ENCODE assay signal across 41 cellular contexts in the genomic region with DNA sequence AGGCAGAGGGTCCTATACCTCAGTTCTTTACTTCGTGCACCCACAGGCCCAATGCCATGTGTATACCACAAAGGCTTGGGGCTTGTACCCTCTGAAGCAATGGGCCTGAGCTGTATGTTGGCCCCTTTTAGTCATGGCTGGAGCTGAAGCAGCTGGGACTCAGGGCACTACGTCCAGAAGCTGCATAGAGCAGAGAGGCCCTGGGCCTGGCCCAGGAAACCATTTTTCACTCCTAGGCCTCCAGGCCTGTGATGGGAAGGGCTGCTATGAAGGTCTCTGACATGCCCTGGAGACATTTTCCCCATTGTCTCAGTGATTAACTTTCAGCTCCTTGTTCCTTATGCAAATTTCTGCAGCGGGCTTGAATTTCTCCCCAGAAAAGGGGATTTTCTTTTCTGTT. TPM values are rescaled to one million over a fixed set of nuclear protein-coding genes. Genes with fewer than 3 reads are reported as not detected.
"Had no signal": no experiment of that assay in that cellular context is flagged by ENCODE, and none has a peak within 500 bp of the region (broad histone marks: within the 10 kb centered on the region; RNA-seq: fewer than 3 reads in every experiment).

No MANE protein-coding gene starts in this region.

- H3K4me3 ChIP-seq: adrenal gland, ascending aorta, body of pancreas, breast epithelium, cardiac muscle cell had no signal

- H3K4me3 Mint-ChIP-seq: activated naive CD4-positive, alpha-beta T cell treated with anti-CD3 and anti-CD28 coated beads for 36 hours; activated naive CD4-positive, alpha-beta T cell treated with anti-CD3 and anti-CD28 coated beads, Interleukin-2, amount 10 ng/mL, durations not matched to agents 7 days and 5 days; activated naive CD4-positive, alpha-beta T cell treated with anti-CD3 and anti-CD28 coated beads, Interleukin-2, amount 50 U/mL, for 24 hours; activated naive CD8-positive, alpha-beta T cell; activated naive CD8-positive, alpha-beta T cell treated with anti-CD3 and anti-CD28 coated beads for 36 hours; activated naive CD8-positive, alpha-beta T cell treated with anti-CD3 and anti-CD28 coated beads, Interleukin-2, amount 10 ng/mL, durations not matched to agents 7 days and 5 days; activated naive CD8-positive, alpha-beta T cell treated with anti-CD3 and anti-CD28 coated beads, Interleukin-2, amount 50 U/mL, for 24 hours; activated T-cell treated with anti-CD3 and anti-CD28 coated beads, Interleukin-2, amount 50 U/mL, for 24 hours; activated T-cell treated with anti-CD3 and anti-CD28 coated beads, Interleukin-2, amount 50 U/mL, for 4 hours; activated T-cell treated with anti-CD3 and anti-CD28 coated beads, Interleukin-2, amount 50 U/mL, for 72 hours; activated T-helper 1 cell treated with anti-CD3 and anti-CD28 coated beads, Interleukin-12 subunit alpha, Interleukin-12 subunit beta, Interleukin-2, Interleukin-4 antibody, amounts not matched to agents 30 ng/mL and 10 ng/mL and 1 ng/mL, durations not matched to agents 14 hours and 24 hours and 36 hours; activated T-helper 17 cell treated with anti-CD3 and anti-CD28 coated beads, Interleukin-2, amount 50 U/mL, for 72 hours; brain; central memory CD8-positive, alpha-beta T cell had no signal

- H3K27me3 ChIP-seq: adrenal gland, ascending aorta, body of pancreas, brain microvascular endothelial cell, breast epithelium, cardiac muscle cell had no signal

- ATAC-seq: activated naive CD4-positive, alpha-beta T cell treated with anti-CD3 and anti-CD28 coated beads, Interleukin-2, amount 50 U/mL, for 72 hours; activated naive CD8-positive, alpha-beta T cell treated with anti-CD3 and anti-CD28 coated beads, Interleukin-2, amount 50 U/mL, for 24 hours; activated T-cell treated with anti-CD3 and anti-CD28 coated beads, Interleukin-2, amount 50 U/mL, for 4 hours; activated T-cell treated with anti-CD3 and anti-CD28 coated beads, Interleukin-2, amount 50 U/mL, for 72 hours; activated T-helper 17 cell treated with anti-CD3 and anti-CD28 coated beads, Interleukin-2, amount 50 U/mL, for 72 hours; body of pancreas had no signal

- FAIRE-seq: astrocyte, bronchial epithelial cell had no signal

- H3K36me3 ChIP-seq: adrenal gland, ascending aorta, brain microvascular endothelial cell, breast epithelium, cardiac muscle cell had no signal

- H3K9me3 Mint-ChIP-seq: activated naive CD4-positive, alpha-beta T cell treated with anti-CD3 and anti-CD28 coated beads, Interleukin-2, amount 10 ng/mL, durations not matched to agents 7 days and 5 days; central memory CD8-positive, alpha-beta T cell had no signal

- H3K4me1 ChIP-seq: adrenal gland, ascending aorta, body of pancreas, breast epithelium had no signal

- H3K4me1 Mint-ChIP-seq: activated naive CD4-positive, alpha-beta T cell treated with anti-CD3 and anti-CD28 coated beads, Interleukin-2, amount 10 ng/mL, durations not matched to agents 7 days and 5 days; activated naive CD4-positive, alpha-beta T cell treated with anti-CD3 and anti-CD28 coated beads, Interleukin-2, amount 50 U/mL, for 24 hours; activated naive CD8-positive, alpha-beta T cell treated with anti-CD3 and anti-CD28 coated beads for 36 hours; activated naive CD8-positive, alpha-beta T cell treated with anti-CD3 and anti-CD28 coated beads, Interleukin-2, amount 10 ng/mL, durations not matched to agents 7 days and 5 days; activated naive CD8-positive, alpha-beta T cell treated with anti-CD3 and anti-CD28 coated beads, Interleukin-2, amount 50 U/mL, for 24 hours; activated T-helper 17 cell treated with anti-CD3 and anti-CD28 coated beads, Interleukin-2, amount 50 U/mL, for 72 hours; central memory CD8-positive, alpha-beta T cell had no signal

- H3K9me3 ChIP-seq: adrenal gland, ascending aorta, body of pancreas had no signal

- DNase-seq: activated effector memory CD4-positive, alpha-beta T cell treated with anti-CD3 and anti-CD28 coated beads, Interleukin-2, amount 50 U/mL, for 16 hours; activated effector memory CD4-positive, alpha-beta T cell treated with Interleukin-2 at 50 U/mL for 16 hours; activated gamma-delta T cell; activated gamma-delta T cell treated with Interleukin-2 at 50 U/mL for 16 hours; activated naive CD4-positive, alpha-beta T cell; activated naive CD4-positive, alpha-beta T cell treated with anti-CD3 and anti-CD28 coated beads for 36 hours; activated naive CD4-positive, alpha-beta T cell treated with anti-CD3 and anti-CD28 coated beads, Interleukin-2, amount 10 ng/mL, durations not matched to agents 7 days and 5 days; activated naive CD4-positive, alpha-beta T cell treated with anti-CD3 and anti-CD28 coated beads, Interleukin-2, amount 50 U/mL, for 16 hours; activated naive CD4-positive, alpha-beta T cell treated with Interleukin-2 at 50 U/mL for 16 hours; activated naive CD8-positive, alpha-beta T cell treated with anti-CD3 and anti-CD28 coated beads for 36 hours; activated naive CD8-positive, alpha-beta T cell treated with anti-CD3 and anti-CD28 coated beads, Interleukin-2, amount 10 ng/mL, durations not matched to agents 7 days and 5 days; activated naive CD8-positive, alpha-beta T cell treated with anti-CD3 and anti-CD28 coated beads, Interleukin-2, amount 50 U/mL, for 24 hours; activated T-cell treated with anti-CD3 and anti-CD28 coated beads, Interleukin-2, amount 50 U/mL, for 24 hours; activated T-cell treated with anti-CD3 and anti-CD28 coated beads, Interleukin-2, amount 50 U/mL, for 4 hours; activated T-cell treated with anti-CD3 and anti-CD28 coated beads, Interleukin-2, amount 50 U/mL, for 48 hours; activated T-cell treated with anti-CD3 and anti-CD28 coated beads, Interleukin-2, amount 50 U/mL, for 72 hours; adrenal gland; amniotic stem cell; amygdala; anterior cingulate cortex; aorta; body of pancreas; brain microvascular endothelial cell; caudate nucleus; central memory CD4-positive, alpha-beta T cell; cerebellar nuclear complex had no signal

- H3K27ac Mint-ChIP-seq: activated naive CD4-positive, alpha-beta T cell treated with anti-CD3 and anti-CD28 coated beads for 36 hours; activated naive CD4-positive, alpha-beta T cell treated with anti-CD3 and anti-CD28 coated beads, Interleukin-2, amount 10 ng/mL, durations not matched to agents 7 days and 5 days; activated naive CD4-positive, alpha-beta T cell treated with anti-CD3 and anti-CD28 coated beads, Interleukin-2, amount 50 U/mL, for 24 hours; activated naive CD4-positive, alpha-beta T cell treated with anti-CD3 and anti-CD28 coated beads, Interleukin-2, amount 50 U/mL, for 72 hours; activated naive CD8-positive, alpha-beta T cell; activated naive CD8-positive, alpha-beta T cell treated with anti-CD3 and anti-CD28 coated beads for 36 hours; activated naive CD8-positive, alpha-beta T cell treated with anti-CD3 and anti-CD28 coated beads, Interleukin-2, amount 10 ng/mL, durations not matched to agents 7 days and 5 days; activated naive CD8-positive, alpha-beta T cell treated with anti-CD3 and anti-CD28 coated beads, Interleukin-2, amount 50 U/mL, for 24 hours; activated T-cell treated with anti-CD3 and anti-CD28 coated beads, Interleukin-2, amount 50 U/mL, for 24 hours; activated T-cell treated with anti-CD3 and anti-CD28 coated beads, Interleukin-2, amount 50 U/mL, for 72 hours; activated T-helper 1 cell treated with anti-CD3 and anti-CD28 coated beads, Interleukin-12 subunit alpha, Interleukin-12 subunit beta, Interleukin-2, Interleukin-4 antibody, amounts not matched to agents 30 ng/mL and 10 ng/mL and 1 ng/mL, durations not matched to agents 14 hours and 24 hours and 36 hours; activated T-helper 17 cell treated with anti-CD3 and anti-CD28 coated beads, Interleukin-2, amount 50 U/mL, for 72 hours; activated T-helper 2 cell treated with anti-CD3 and anti-CD28 coated beads, Interferon-gamma antibody, Interleukin-2, Interleukin-4, amounts not matched to agents 10 μg/mL and 5 μg/mL and 100 μg/mL, durations not matched to agents 14 hours and 24 hours and 36 hours; brain had no signal

- H3K36me3 Mint-ChIP-seq: activated naive CD4-positive, alpha-beta T cell treated with anti-CD3 and anti-CD28 coated beads, Interleukin-2, amount 10 ng/mL, durations not matched to agents 7 days and 5 days; activated naive CD4-positive, alpha-beta T cell treated with anti-CD3 and anti-CD28 coated beads, Interleukin-2, amount 50 U/mL, for 72 hours; activated naive CD8-positive, alpha-beta T cell treated with anti-CD3 and anti-CD28 coated beads, Interleukin-2, amount 10 ng/mL, durations not matched to agents 7 days and 5 days; brain had no signal

- H3K27ac ChIP-seq: adrenal gland, ascending aorta, body of pancreas, brain microvascular endothelial cell, breast epithelium, cardiac muscle cell had no signal

- H3K27me3 Mint-ChIP-seq: activated naive CD4-positive, alpha-beta T cell treated with anti-CD3 and anti-CD28 coated beads, Interleukin-2, amount 50 U/mL, for 24 hours; activated naive CD8-positive, alpha-beta T cell treated with anti-CD3 and anti-CD28 coated beads for 36 hours had no signal

RNA-seq across cellular contexts. Expression of gene VTCN1, which starts 48.1 kb away (rescaled TPM):
- total RNA-seq: activated naive CD4-positive, alpha-beta T cell treated with anti-CD3 and anti-CD28 coated beads for 36 hours; activated naive CD4-positive, alpha-beta T cell treated with anti-CD3 and anti-CD28 coated beads, Interleukin-2, amount 50 U/mL, for 72 hours; activated naive CD8-positive, alpha-beta T cell treated with anti-CD3 and anti-CD28 coated beads for 36 hours; activated naive CD8-positive, alpha-beta T cell treated with anti-CD3 and anti-CD28 coated beads, Interleukin-2, amount 10 ng/mL, durations not matched to agents 7 days and 5 days; activated T-cell treated with anti-CD3 and anti-CD28 coated beads, Interleukin-2, amount 50 U/mL, for 4 hours; activated T-cell treated with anti-CD3 and anti-CD28 coated beads, Interleukin-2, amount 50 U/mL, for 72 hours; activated T-helper 1 cell treated with anti-CD3 and anti-CD28 coated beads, Interleukin-12 subunit alpha, Interleukin-12 subunit beta, Interleukin-2, Interleukin-4 antibody, amounts not matched to agents 30 ng/mL and 10 ng/mL and 1 ng/mL, durations not matched to agents 14 hours and 24 hours and 36 hours; activated T-helper 17 cell treated with anti-CD3 and anti-CD28 coated beads, Interleukin-2, amount 50 U/mL, for 72 hours; activated T-helper 2 cell treated with anti-CD3 and anti-CD28 coated beads, Interferon-gamma antibody, Interleukin-2, Interleukin-4, amounts not matched to agents 10 μg/mL and 5 μg/mL and 100 μg/mL, durations not matched to agents 14 hours and 24 hours and 36 hours; adrenal gland; ascending aorta; cardiac muscle cell; cardiac septum; chondrocyte had no signal
- polyA plus RNA-seq: adrenal gland had no signal
